Comparison of ENCODE assay signal across 10 cellular contexts in genomic region chr1:32242341-32242851, GRCh38. TPM values are rescaled to one million over a fixed set of nuclear protein-coding genes. Genes with fewer than 3 reads are reported as not detected.
DNase-seq lines count a peak whose midpoint lies in the region; ATAC-seq, FAIRE-seq and TF ChIP-seq lines count a peak whose summit lies in the region.
"Had no signal": no experiment of that assay in that cellular context is flagged by ENCODE, and none has a peak within 500 bp of the region (broad histone marks: within the 10 kb centered on the region; RNA-seq: fewer than 3 reads in every experiment).

No MANE protein-coding gene starts in this region.

- H3K4me1 ChIP-seq in HepG2 (ENCODE audit: insufficient read depth, low read length) (peaks cover 53% of the 10 kb centered on the region), right lobe of liver (peaks cover 0 to 13% (median 6%) of the 10 kb centered on the region in 4 donors), upper lobe of right lung (peaks cover 30% of the 10 kb centered on the region)

- TF ChIP-seq RAD21 in HepG2 (CRISPR knock-in tag; IDR thresholded peaks at IDR 0.05) = no peak

- no peak overlapping the region for H3K27ac ChIP-seq in HepG2 (ENCODE audit: extremely low read length, insufficient read depth, low read length)
- H3K27ac ChIP-seq in right lobe of liver = peak overlapping the region in 1 of 3 donors; percentile 68
- H3K27ac ChIP-seq in upper lobe of right lung = peak overlapping the region; percentile 1

- H3K4me3 ChIP-seq in HepG2 (replicated peaks in 1 of 3; ENCODE audit: insufficient read depth in 1 of 3, low read depth in 2 of 3, low read length in 3 of 3) = peak overlapping the region in 1 of 3 experiments; percentile 30; a peak in 1 of 6 replicates
- H3K4me3 ChIP-seq in right lobe of liver = no peak overlapping the region
- H3K4me3 ChIP-seq in upper lobe of right lung = peak overlapping the region; percentile 12

- H3K36me3 Mint-ChIP-seq in activated T-helper 17 cell treated with anti-CD3 and anti-CD28 coated beads, Interleukin-2, amount 50 U/mL, for 72 hours (ENCODE audit: low read depth) = no peaks in the 10 kb centered on the region
- H3K36me3 Mint-ChIP-seq in immature natural killer cell = no peaks in the 10 kb centered on the region

- no peak for DNase-seq in HepG2 (ENCODE audit: low spot score)
- DNase-seq in right lobe of liver = no peak
- DNase-seq in immature natural killer cell = no peak
- no peak for DNase-seq in upper lobe of right lung
- DNase-seq in NCI-H2081 (lab: John Stamatoyannopoulos, UW) = no peak
- DNase-seq in NCI-H187 (lab: John Stamatoyannopoulos, UW) = no peak
- DNase-seq: stimulated activated CD4-positive, alpha-beta T cell treated with anti-CD3 and anti-CD28 coated beads, Interleukin-12 subunit alpha, Interleukin-12 subunit beta, amount 100 ng/mL, for 4 hours had no signal

- intact Hi-C loops in HepG2 (cut with micrococcal nuclease; ENCODE audit: unreplicated experiment) = no loop called here
- intact Hi-C loops in right lobe of liver (cut with DNase I) = no loop called here
- intact Hi-C loops in upper lobe of right lung (cut with DNase I) = loop anchor here (10.0 kb wide), 1 partner anchor 52 kb away; the partner anchor contains the start of gene HDAC1

- in situ Hi-C loops in HepG2 (cut with HindIII; ENCODE audit: extremely low pct_ligation_motif_present, low pct_unique_long_range_greater_than_20kb) = no loop called here

- no peaks in the 10 kb centered on the region for H3K9me3 Mint-ChIP-seq in activated T-helper 17 cell treated with anti-CD3 and anti-CD28 coated beads, Interleukin-2, amount 50 U/mL, for 72 hours
- no peaks in the 10 kb centered on the region for H3K9me3 Mint-ChIP-seq in immature natural killer cell

- H2AFZ ChIP-seq in HepG2 (ENCODE audit: low read length) = peak overlapping the region; percentile 46

- TF ChIP-seq POLR2A in HepG2 (IDR thresholded peaks at IDR 0.05; ENCODE audit: insufficient read depth in 1 of 2, low read depth in 2 of 2, low read length in 2 of 2) (no peak), right lobe of liver (IDR thresholded peaks at IDR 0.05) (no peak)

- no peaks in the 10 kb centered on the region for H3K27me3 Mint-ChIP-seq in activated T-helper 17 cell treated with anti-CD3 and anti-CD28 coated beads, Interleukin-2, amount 50 U/mL, for 72 hours
- H3K27me3 Mint-ChIP-seq in immature natural killer cell (ENCODE audit: low read depth in 3 of 3) = no peaks in the 10 kb centered on the region

- H3K9ac ChIP-seq in HepG2 (ENCODE audit: insufficient read depth, low read depth, low read length) = no peak overlapping the region

- peak; percentile 12 for FAIRE-seq in HepG2 (lab: Jason Lieb, UNC)
- FAIRE-seq: D721Med had no signal

- H3K79me2 ChIP-seq in HepG2 (ENCODE audit: insufficient read depth, low read length) = no peaks in the 10 kb centered on the region

- ATAC-seq in HepG2 (peak; percentile 51), right lobe of liver (no peak), upper lobe of right lung (peak; percentile 9), GM18520 (IDR thresholded peaks at IDR 0.05; ENCODE audit: unreplicated experiment) (no peak)
- no peak for ATAC-seq in activated T-helper 17 cell treated with anti-CD3 and anti-CD28 coated beads, Interleukin-2, amount 50 U/mL, for 72 hours (replicated peaks)

- WGBS in HepG2 (ENCODE audit: low lambda C conversion rate) = 92% methylated on average over 2 of the region's 7 CpGs
- WGBS in right lobe of liver (ENCODE audit: insufficient coverage, low coverage, low lambda C conversion rate, missing lambda C conversion rate) = 47% methylated on average over 6 of the region's 7 CpGs

- CTCF ChIA-PET in HepG2 (lab: Yijun Ruan, JAX; ENCODE audit: low intra/inter-chr PET ratio, low total read pairs) = no interaction called here

- POLR2A ChIA-PET in HepG2 (lab: Yijun Ruan, JAX) = interaction anchor here (0.8 to 2.5 kb wide), 11 partner anchors 9 to 109 kb away, joined by 3 to 14 read pairs (median 8); partner anchors contain the start of genes LCK, MARCKSL1 and TXLNA

- TF ChIP-seq CTCF in HepG2 (CRISPR knock-in tag; IDR thresholded peaks at IDR 0.05) (peak; percentile 61), right lobe of liver (IDR thresholded peaks at IDR 0.05) (no peak), upper lobe of right lung (IDR thresholded peaks at IDR 0.05) (no peak)

- H3K27me3 ChIP-seq in HepG2 (ENCODE audit: control insufficient read depth in 1 of 2, insufficient read depth in 2 of 2, low read length in 2 of 2) = no peaks in the 10 kb centered on the region
- H3K27me3 ChIP-seq in right lobe of liver = no peaks in the 10 kb centered on the region
- H3K27me3 ChIP-seq in upper lobe of right lung = no peaks in the 10 kb centered on the region

- H3K9me3 ChIP-seq in HepG2 (ENCODE audit: low read length) (no peaks in the 10 kb centered on the region), right lobe of liver (no peaks in the 10 kb centered on the region), upper lobe of right lung (no peaks in the 10 kb centered on the region)

- H3K4me3 Mint-ChIP-seq in activated T-helper 17 cell treated with anti-CD3 and anti-CD28 coated beads, Interleukin-2, amount 50 U/mL, for 72 hours = peak overlapping the region; percentile 86
- H3K4me3 Mint-ChIP-seq in immature natural killer cell = peak overlapping the region in 4 of 5 donors; percentile 23 to 41 (median 34)

- BruUV-seq in HepG2 (replicated peaks; lab: Mats Ljungman, UMichigan) = no TSS peak

- no peaks in the 10 kb centered on the region for H4K20me1 ChIP-seq in HepG2 (ENCODE audit: insufficient read depth, low read length)

- H3K36me3 ChIP-seq in HepG2 (replicated peaks in 1 of 2; ENCODE audit: control insufficient read depth in 1 of 2, insufficient read depth in 2 of 2, low read length in 2 of 2) (no peaks in the 10 kb centered on the region), right lobe of liver (no peaks in the 10 kb centered on the region), upper lobe of right lung (no peaks in the 10 kb centered on the region)

- H3K4me2 ChIP-seq in HepG2 (ENCODE audit: low read depth, low read length) = peak overlapping the region; percentile 74

- TF ChIP-seq EP300 in HepG2 (IDR thresholded peaks at IDR 0.05; ENCODE audit: low read depth in 2 of 2, low read length in 2 of 2) (no peak), HepG2 (CRISPR knock-in tag; IDR thresholded peaks at IDR 0.05; ENCODE audit: borderline replicate concordance) (no peak)

- no peak overlapping the region for H3K27ac Mint-ChIP-seq in activated T-helper 17 cell treated with anti-CD3 and anti-CD28 coated beads, Interleukin-2, amount 50 U/mL, for 72 hours
- H3K27ac Mint-ChIP-seq in immature natural killer cell = peak overlapping the region in 1 of 6 donors; percentile 61

- peaks cover 9% of the 10 kb centered on the region for H3K4me1 Mint-ChIP-seq in activated T-helper 17 cell treated with anti-CD3 and anti-CD28 coated beads, Interleukin-2, amount 50 U/mL, for 72 hours
- H3K4me1 Mint-ChIP-seq in immature natural killer cell = peaks cover 15 to 31% of the 10 kb centered on the region in 2 donors

RNA-seq across cellular contexts. Expression of gene FAM167B, which starts 4.6 kb away (rescaled TPM):
- 0.15 and 0.45 TPM in 2 replicates for total RNA-seq in HepG2 (2016; rRNA removed; fragmentation: Illumina TruSeq; extraction: Trizol)
- 0.30 TPM in 1 of 2 replicates, not detected in the other for total RNA-seq in HepG2 (2016; cell fraction: cytosol; rRNA removed; fragmentation: Illumina TruSeq; extraction: Trizol; ENCODE audit: low read depth)
- total RNA-seq in HepG2 (2016; cell fraction: insoluble cytoplasmic fraction; rRNA removed; fragmentation: Illumina TruSeq; extraction: Trizol) = 0.28 TPM in 1 of 2 replicates, not detected in the other
- 0.31 and 0.65 TPM in 2 replicates for total RNA-seq in HepG2 (2016; cell fraction: membrane; rRNA removed; fragmentation: Illumina TruSeq; extraction: Trizol)
- 0.41 TPM in 1 of 2 replicates, not detected in the other for total RNA-seq in HepG2 (2016; cell fraction: nucleus; rRNA removed; fragmentation: Illumina TruSeq; extraction: Trizol)
- polyA plus RNA-seq in HepG2 (2011; rRNA removed) = 0.70 and 1.1 TPM in 2 replicates
- polyA plus RNA-seq in HepG2 (2011; cell fraction: cytosol; rRNA removed) = 0.67 and 1.1 TPM in 2 replicates
- polyA plus RNA-seq in HepG2 (2011; cell fraction: nucleus; rRNA removed) = 0.51 and 0.55 TPM in 2 replicates
- polyA plus RNA-seq in HepG2 (2012) = 0.94 and 1.4 TPM in 2 replicates
- 0.37 and 0.38 TPM in 2 replicates for polyA plus RNA-seq in HepG2 (2016; cell fraction: cytosol; fragmentation: Illumina TruSeq; extraction: Trizol; ENCODE audit: low read depth)
- 0.44 and 0.56 TPM in 2 replicates for polyA plus RNA-seq in HepG2 (2016; cell fraction: insoluble cytoplasmic fraction; fragmentation: Illumina TruSeq; extraction: Trizol; ENCODE audit: low read depth)
- 0.42 and 0.56 TPM in 2 replicates for polyA plus RNA-seq in HepG2 (2016; cell fraction: membrane; fragmentation: Illumina TruSeq; extraction: Trizol; ENCODE audit: low read depth)
- polyA plus RNA-seq in HepG2 (2016; cell fraction: nucleus; fragmentation: Illumina TruSeq; extraction: Trizol; ENCODE audit: insufficient read depth, low read depth) = 0.89 TPM in 1 of 2 replicates, not detected in the other
- polyA minus RNA-seq in HepG2 (2011; rRNA and poly(A)+ RNA removed; ENCODE audit: low replicate concordance) = 0.44 and 1.3 TPM in 2 replicates
- polyA minus RNA-seq in HepG2 (2011; cell fraction: cytosol; rRNA and poly(A)+ RNA removed) = 0.70 TPM in 1 of 2 replicates, not detected in the other
- not detected in 2 replicates for polyA minus RNA-seq in HepG2 (2011; cell fraction: nucleus; rRNA and poly(A)+ RNA removed)
- total RNA-seq in right lobe of liver = 1 to 10 TPM; 1.3 to 9.4 (median 5.2) TPM
- total RNA-seq in activated T-helper 17 cell treated with anti-CD3 and anti-CD28 coated beads, Interleukin-2, amount 50 U/mL, for 72 hours = 1 to 10 TPM in 1 of 2 donors, under 1 TPM in 1; 0.99 to 1.1 TPM
- polyA plus RNA-seq in immature natural killer cell = under 1 TPM in 2 of 3 donors, not detected in 1; 0.28 to 0.53 TPM
- 65.9 TPM for total RNA-seq in upper lobe of right lung

RNA-seq across cellular contexts. Expression of gene LCK, which starts 8.7 kb away (rescaled TPM):
- 0.83 and 0.93 TPM in 2 replicates for total RNA-seq in HepG2 (2016; rRNA removed; fragmentation: Illumina TruSeq; extraction: Trizol)
- 0.30 TPM in 1 of 2 replicates, not detected in the other for total RNA-seq in HepG2 (2016; cell fraction: cytosol; rRNA removed; fragmentation: Illumina TruSeq; extraction: Trizol; ENCODE audit: low read depth)
- total RNA-seq in HepG2 (2016; cell fraction: insoluble cytoplasmic fraction; rRNA removed; fragmentation: Illumina TruSeq; extraction: Trizol) = 0.54 and 0.61 TPM in 2 replicates
- 0.31 and 0.40 TPM in 2 replicates for total RNA-seq in HepG2 (2016; cell fraction: membrane; rRNA removed; fragmentation: Illumina TruSeq; extraction: Trizol)
- 0.40 and 1.3 TPM in 2 replicates for total RNA-seq in HepG2 (2016; cell fraction: nucleus; rRNA removed; fragmentation: Illumina TruSeq; extraction: Trizol)
- polyA plus RNA-seq in HepG2 (2011; rRNA removed) = 1.8 and 3.1 TPM in 2 replicates
- polyA plus RNA-seq in HepG2 (2011; cell fraction: cytosol; rRNA removed) = 1.6 and 2.2 TPM in 2 replicates
- polyA plus RNA-seq in HepG2 (2011; cell fraction: nucleus; rRNA removed) = 5.1 and 6.4 TPM in 2 replicates
- 1.2 and 1.3 TPM in 2 replicates for polyA plus RNA-seq in HepG2 (2012)
- 0.06 and 0.08 TPM in 2 replicates for polyA plus RNA-seq in HepG2 (2016; cell fraction: cytosol; fragmentation: Illumina TruSeq; extraction: Trizol; ENCODE audit: low read depth)
- 0.60 and 0.75 TPM in 2 replicates for polyA plus RNA-seq in HepG2 (2016; cell fraction: insoluble cytoplasmic fraction; fragmentation: Illumina TruSeq; extraction: Trizol; ENCODE audit: low read depth)
- 0.17 and 0.27 TPM in 2 replicates for polyA plus RNA-seq in HepG2 (2016; cell fraction: membrane; fragmentation: Illumina TruSeq; extraction: Trizol; ENCODE audit: low read depth)
- polyA plus RNA-seq in HepG2 (2016; cell fraction: nucleus; fragmentation: Illumina TruSeq; extraction: Trizol; ENCODE audit: insufficient read depth, low read depth) = 0.71 and 1.1 TPM in 2 replicates
- polyA minus RNA-seq in HepG2 (2011; rRNA and poly(A)+ RNA removed; ENCODE audit: low replicate concordance) = 0.42 and 2.6 TPM in 2 replicates
- 1.2 and 1.3 TPM in 2 replicates for polyA minus RNA-seq in HepG2 (2011; cell fraction: cytosol; rRNA and poly(A)+ RNA removed)
- 0.75 and 2.3 TPM in 2 replicates for polyA minus RNA-seq in HepG2 (2011; cell fraction: nucleus; rRNA and poly(A)+ RNA removed)
- 1 to 10 TPM in 4 of 6 experiments, under 1 TPM in 2; 0.73 to 1.7 (median 1.1) TPM for total RNA-seq in right lobe of liver
- total RNA-seq in activated T-helper 17 cell treated with anti-CD3 and anti-CD28 coated beads, Interleukin-2, amount 50 U/mL, for 72 hours = 100 to 1,000 TPM; 228 to 323 TPM
- polyA plus RNA-seq in immature natural killer cell = 1,000 to 10,000 TPM in 1 of 3 donors, 100 to 1,000 TPM in 2; 561 to 1,013 (median 704) TPM
- 8.3 TPM for total RNA-seq in upper lobe of right lung

RNA-seq across cellular contexts. Expression of gene EIF3I, which starts 20.2 kb away (rescaled TPM):
- total RNA-seq in HepG2 (2016; rRNA removed; fragmentation: Illumina TruSeq; extraction: Trizol) (223 and 286 TPM in 2 replicates), right lobe of liver (100 to 1,000 TPM in 2 of 6 experiments, 10 to 100 TPM in 4; 67.5 to 130 (median 71.9) TPM), upper lobe of right lung (116 TPM)
- 67.0 and 70.3 TPM in 2 replicates for total RNA-seq in HepG2 (2016; cell fraction: cytosol; rRNA removed; fragmentation: Illumina TruSeq; extraction: Trizol; ENCODE audit: low read depth)
- total RNA-seq in HepG2 (2016; cell fraction: insoluble cytoplasmic fraction; rRNA removed; fragmentation: Illumina TruSeq; extraction: Trizol) = 235 and 275 TPM in 2 replicates
- 130 and 131 TPM in 2 replicates for total RNA-seq in HepG2 (2016; cell fraction: membrane; rRNA removed; fragmentation: Illumina TruSeq; extraction: Trizol)
- 55.1 and 64.8 TPM in 2 replicates for total RNA-seq in HepG2 (2016; cell fraction: nucleus; rRNA removed; fragmentation: Illumina TruSeq; extraction: Trizol)
- polyA plus RNA-seq in HepG2 (2011; rRNA removed) (210 and 218 TPM in 2 replicates), immature natural killer cell (100 to 1,000 TPM; 189 to 313 (median 197) TPM)
- polyA plus RNA-seq in HepG2 (2011; cell fraction: cytosol; rRNA removed) = 334 and 368 TPM in 2 replicates
- polyA plus RNA-seq in HepG2 (2011; cell fraction: nucleus; rRNA removed) = 51.9 and 67.9 TPM in 2 replicates
- polyA plus RNA-seq in HepG2 (2012) = 173 and 177 TPM in 2 replicates
- 77.8 and 80.3 TPM in 2 replicates for polyA plus RNA-seq in HepG2 (2016; cell fraction: cytosol; fragmentation: Illumina TruSeq; extraction: Trizol; ENCODE audit: low read depth)
- 282 and 311 TPM in 2 replicates for polyA plus RNA-seq in HepG2 (2016; cell fraction: insoluble cytoplasmic fraction; fragmentation: Illumina TruSeq; extraction: Trizol; ENCODE audit: low read depth)
- 120 and 124 TPM in 2 replicates for polyA plus RNA-seq in HepG2 (2016; cell fraction: membrane; fragmentation: Illumina TruSeq; extraction: Trizol; ENCODE audit: low read depth)
- 90.6 and 90.7 TPM in 2 replicates for polyA plus RNA-seq in HepG2 (2016; cell fraction: nucleus; fragmentation: Illumina TruSeq; extraction: Trizol; ENCODE audit: insufficient read depth, low read depth)
- 326 and 552 TPM in 2 replicates for polyA minus RNA-seq in HepG2 (2011; rRNA and poly(A)+ RNA removed; ENCODE audit: low replicate concordance)
- 107 and 121 TPM in 2 replicates for polyA minus RNA-seq in HepG2 (2011; cell fraction: cytosol; rRNA and poly(A)+ RNA removed)
- 37.5 and 37.7 TPM in 2 replicates for polyA minus RNA-seq in HepG2 (2011; cell fraction: nucleus; rRNA and poly(A)+ RNA removed)
- total RNA-seq in activated T-helper 17 cell treated with anti-CD3 and anti-CD28 coated beads, Interleukin-2, amount 50 U/mL, for 72 hours = 100 to 1,000 TPM; 203 to 303 TPM

RNA-seq across cellular contexts. Expression of gene TMEM234, which starts 20.2 kb away (rescaled TPM):
- 4.2 and 9.0 TPM in 2 replicates for total RNA-seq in HepG2 (2016; rRNA removed; fragmentation: Illumina TruSeq; extraction: Trizol)
- total RNA-seq in HepG2 (2016; cell fraction: cytosol; rRNA removed; fragmentation: Illumina TruSeq; extraction: Trizol; ENCODE audit: low read depth) = 5.8 and 6.9 TPM in 2 replicates
- 3.5 and 8.7 TPM in 2 replicates for total RNA-seq in HepG2 (2016; cell fraction: insoluble cytoplasmic fraction; rRNA removed; fragmentation: Illumina TruSeq; extraction: Trizol)
- 5.1 and 5.2 TPM in 2 replicates for total RNA-seq in HepG2 (2016; cell fraction: membrane; rRNA removed; fragmentation: Illumina TruSeq; extraction: Trizol)
- total RNA-seq in HepG2 (2016; cell fraction: nucleus; rRNA removed; fragmentation: Illumina TruSeq; extraction: Trizol) = 11.7 and 11.9 TPM in 2 replicates
- polyA plus RNA-seq in HepG2 (2011; rRNA removed) = 6.1 and 6.8 TPM in 2 replicates
- 3.9 and 4.6 TPM in 2 replicates for polyA plus RNA-seq in HepG2 (2011; cell fraction: cytosol; rRNA removed)
- polyA plus RNA-seq in HepG2 (2011; cell fraction: nucleus; rRNA removed) = 23.3 and 24.8 TPM in 2 replicates
- 4.1 and 4.7 TPM in 2 replicates for polyA plus RNA-seq in HepG2 (2012)
- 3.2 TPM in 2 replicates for polyA plus RNA-seq in HepG2 (2016; cell fraction: cytosol; fragmentation: Illumina TruSeq; extraction: Trizol; ENCODE audit: low read depth)
- polyA plus RNA-seq in HepG2 (2016; cell fraction: insoluble cytoplasmic fraction; fragmentation: Illumina TruSeq; extraction: Trizol; ENCODE audit: low read depth) = 3.8 and 4.7 TPM in 2 replicates
- polyA plus RNA-seq in HepG2 (2016; cell fraction: membrane; fragmentation: Illumina TruSeq; extraction: Trizol; ENCODE audit: low read depth) = 2.9 and 3.0 TPM in 2 replicates
- polyA plus RNA-seq in HepG2 (2016; cell fraction: nucleus; fragmentation: Illumina TruSeq; extraction: Trizol; ENCODE audit: insufficient read depth, low read depth) = 14.3 and 14.8 TPM in 2 replicates
- 21.3 and 41.3 TPM in 2 replicates for polyA minus RNA-seq in HepG2 (2011; rRNA and poly(A)+ RNA removed; ENCODE audit: low replicate concordance)
- 1.7 and 3.0 TPM in 2 replicates for polyA minus RNA-seq in HepG2 (2011; cell fraction: cytosol; rRNA and poly(A)+ RNA removed)
- 24.1 and 26.1 TPM in 2 replicates for polyA minus RNA-seq in HepG2 (2011; cell fraction: nucleus; rRNA and poly(A)+ RNA removed)
- total RNA-seq in right lobe of liver = 1 to 10 TPM; 3.4 to 7.2 (median 5.9) TPM
- 10 to 100 TPM; 11.4 to 12.9 TPM for total RNA-seq in activated T-helper 17 cell treated with anti-CD3 and anti-CD28 coated beads, Interleukin-2, amount 50 U/mL, for 72 hours
- polyA plus RNA-seq in immature natural killer cell = 10 to 100 TPM in 1 of 3 donors, 1 to 10 TPM in 2; 6.7 to 14.3 (median 9.8) TPM
- total RNA-seq in upper lobe of right lung = 22.3 TPM

RNA-seq across cellular contexts. Expression of gene DCDC2B, which starts 33.5 kb away (rescaled TPM):
- total RNA-seq in HepG2 (2016; rRNA removed; fragmentation: Illumina TruSeq; extraction: Trizol) (not detected in 2 replicates), right lobe of liver (not detected), upper lobe of right lung (not detected)
- not detected in 2 replicates for total RNA-seq in HepG2 (2016; cell fraction: cytosol; rRNA removed; fragmentation: Illumina TruSeq; extraction: Trizol; ENCODE audit: low read depth)
- total RNA-seq in HepG2 (2016; cell fraction: insoluble cytoplasmic fraction; rRNA removed; fragmentation: Illumina TruSeq; extraction: Trizol) = not detected in 2 replicates
- total RNA-seq in HepG2 (2016; cell fraction: membrane; rRNA removed; fragmentation: Illumina TruSeq; extraction: Trizol) = not detected in 2 replicates
- total RNA-seq in HepG2 (2016; cell fraction: nucleus; rRNA removed; fragmentation: Illumina TruSeq; extraction: Trizol) = not detected in 2 replicates
- polyA plus RNA-seq in HepG2 (2011; rRNA removed) (not detected in 2 replicates), immature natural killer cell (not detected)
- polyA plus RNA-seq in HepG2 (2011; cell fraction: cytosol; rRNA removed) = not detected in 2 replicates
- not detected in 2 replicates for polyA plus RNA-seq in HepG2 (2011; cell fraction: nucleus; rRNA removed)
- polyA plus RNA-seq in HepG2 (2012) = 0.09 and 0.12 TPM in 2 replicates
- not detected in 2 replicates for polyA plus RNA-seq in HepG2 (2016; cell fraction: cytosol; fragmentation: Illumina TruSeq; extraction: Trizol; ENCODE audit: low read depth)
- polyA plus RNA-seq in HepG2 (2016; cell fraction: insoluble cytoplasmic fraction; fragmentation: Illumina TruSeq; extraction: Trizol; ENCODE audit: low read depth) = not detected in 2 replicates
- polyA plus RNA-seq in HepG2 (2016; cell fraction: membrane; fragmentation: Illumina TruSeq; extraction: Trizol; ENCODE audit: low read depth) = not detected in 2 replicates
- polyA plus RNA-seq in HepG2 (2016; cell fraction: nucleus; fragmentation: Illumina TruSeq; extraction: Trizol; ENCODE audit: insufficient read depth, low read depth) = not detected in 2 replicates
- 0.12 TPM in 1 of 2 replicates, not detected in the other for polyA minus RNA-seq in HepG2 (2011; rRNA and poly(A)+ RNA removed; ENCODE audit: low replicate concordance)
- polyA minus RNA-seq in HepG2 (2011; cell fraction: cytosol; rRNA and poly(A)+ RNA removed) = not detected in 2 replicates
- not detected in 2 replicates for polyA minus RNA-seq in HepG2 (2011; cell fraction: nucleus; rRNA and poly(A)+ RNA removed)
- total RNA-seq in activated T-helper 17 cell treated with anti-CD3 and anti-CD28 coated beads, Interleukin-2, amount 50 U/mL, for 72 hours = under 1 TPM; 0.28 to 0.37 TPM

Comparison
In these comparisons a context has a peak if more than half of its experiments do, and no peak if none do; other contexts are left out.
1. ATAC-seq: peak in HepG2 (single experiment) and upper lobe of right lung (single experiment); none in right lobe of liver (0 of 4), activated T-helper 17 cell treated with anti-CD3 and anti-CD28 coated beads, Interleukin-2, amount 50 U/mL, for 72 hours (single experiment) and GM18520 (single experiment).
2. RNA of gene LCK, which starts 8.7 kb away (total RNA-seq): 228 to 323 TPM in activated T-helper 17 cell treated with anti-CD3 and anti-CD28 coated beads, Interleukin-2, amount 50 U/mL, for 72 hours; 8.3 TPM in upper lobe of right lung (single experiment), 0.73 to 1.7 TPM in right lobe of liver and 0.30 to 1.3 TPM in HepG2; every median in the first group is over 10 times any median in the second.